1 cellular context compared by ENCODE assay signal in genomic region chr13:46738055-46738454, GRCh38.
TF ChIP-seq lines count a peak whose summit lies in the region.

No MANE protein-coding gene starts in this region.

TF ChIP-seq in HepG2, 621 proteins besides CTCF, POLR2A, EP300 and RAD21 (continued from another document):
- no peak for TF ChIP-seq CREB3 (CRISPR knock-in tag; IDR thresholded peaks at IDR 0.05)
- no peak for TF ChIP-seq ZSCAN9 (CRISPR knock-in tag; IDR thresholded peaks at IDR 0.05; ENCODE audit: borderline replicate concordance)
- TF ChIP-seq REXO4 (CRISPR knock-in tag; IDR thresholded peaks at IDR 0.05; ENCODE audit: borderline replicate concordance) = no peak
- no peak for TF ChIP-seq FOXO1 (CRISPR knock-in tag; IDR thresholded peaks at IDR 0.05)
- no peak for TF ChIP-seq ZUFSP (CRISPR knock-in tag; IDR thresholded peaks at IDR 0.05; ENCODE audit: borderline replicate concordance)
- TF ChIP-seq ZNF839 (CRISPR knock-in tag; IDR thresholded peaks at IDR 0.05; ENCODE audit: borderline replicate concordance) = no peak
- no peak for TF ChIP-seq ZNF292 (CRISPR knock-in tag; IDR thresholded peaks at IDR 0.05; ENCODE audit: borderline replicate concordance, low read depth)
